7 cellular contexts compared by ENCODE assay signal in the genomic region with DNA sequence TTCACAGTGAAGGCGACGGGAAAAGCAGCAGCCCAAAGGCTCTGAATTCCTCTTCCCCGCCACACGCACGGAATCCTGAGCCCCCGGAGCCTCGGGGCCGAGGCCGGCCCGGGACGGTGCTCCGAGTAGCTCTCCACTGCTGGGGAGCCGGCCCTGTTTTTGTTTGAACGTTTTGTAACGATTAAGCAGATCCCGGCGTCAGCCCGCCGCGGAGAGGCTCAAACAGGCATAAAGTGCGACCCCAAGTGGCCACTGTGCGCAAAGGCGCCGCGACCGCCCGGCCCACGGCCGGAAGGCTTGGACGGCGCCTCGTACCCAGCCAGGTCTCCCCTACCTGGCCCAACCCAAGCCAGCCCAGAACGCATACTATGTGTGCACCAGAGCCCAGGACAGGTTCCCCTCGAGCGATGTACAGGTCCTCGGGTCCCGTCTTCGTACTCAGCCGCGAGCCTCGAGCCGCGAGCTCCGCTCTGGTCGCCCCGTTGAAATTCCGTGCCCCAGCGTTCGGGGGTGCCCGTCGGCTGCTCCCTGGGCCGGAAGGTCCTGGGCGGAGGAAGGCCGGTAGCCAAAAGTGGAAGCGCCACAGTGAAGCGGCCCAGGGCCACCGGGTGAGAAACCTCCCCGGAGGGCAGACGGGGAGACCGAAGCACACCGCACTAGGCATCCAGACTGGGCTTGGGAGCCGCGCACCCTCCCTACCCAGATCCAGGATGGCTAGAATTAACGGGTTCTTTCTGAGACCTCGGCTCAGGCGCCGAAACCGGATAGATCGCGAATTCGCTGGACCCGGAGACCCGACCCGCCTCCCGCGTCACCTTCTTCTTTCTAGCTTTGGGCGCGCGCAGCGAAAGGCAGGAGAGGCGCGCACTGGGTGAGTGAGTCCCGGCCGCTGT. TPM values are rescaled to one million over a fixed set of nuclear protein-coding genes. Genes with fewer than 3 reads are reported as not detected.
A peak's percentile ranks its signal among the peaks of the same experiment; 100 is the strongest.
DNase-seq lines count a peak whose midpoint lies in the region; ATAC-seq and TF ChIP-seq lines count a peak whose summit lies in the region.

No MANE protein-coding gene starts in this region.

- no peaks in the 10 kb centered on the region for H3K36me3 ChIP-seq in liver (ENCODE audit: control insufficient read depth in 4 of 4, insufficient read depth in 3 of 4, low read depth in 1 of 4, low read length in 3 of 4)

- peak overlapping the region; percentile 63 to 77 (median 73) for H3K4me3 ChIP-seq in liver (ENCODE audit: low read depth in 1 of 3, low read length in 3 of 3)

- no peaks in the 10 kb centered on the region for H3K9me3 ChIP-seq in liver (ENCODE audit: control insufficient read depth in 4 of 4, low read length in 3 of 4)

- WGBS in liver = 2% methylated on average over 84 of the region's 84 CpGs

- no peaks in the 10 kb centered on the region for H3K27me3 ChIP-seq in liver (ENCODE audit: control insufficient read depth in 4 of 4, insufficient read depth in 4 of 4, low read length in 3 of 4)

- ATAC-seq in HG02884 (IDR thresholded peaks at IDR 0.05; ENCODE audit: unreplicated experiment) = peak; percentile 55

- H3K4me1 ChIP-seq in liver (ENCODE audit: control insufficient read depth in 4 of 4, insufficient read depth in 4 of 4, low read length in 3 of 4) = peaks cover 0 to 27% (median 14%) of the 10 kb centered on the region in 4 donors

- TF ChIP-seq CTCF in GM12873 (IDR thresholded peaks at IDR 0.05; ENCODE audit: insufficient read depth, low read depth, low read length, missing control alignments) (peak; percentile 88), liver (IDR thresholded peaks at IDR 0.05; ENCODE audit: low read depth, low read length, missing input control) (peak; percentile 95)

- H3K9ac ChIP-seq in liver (ENCODE audit: low read depth in 1 of 2, low read length in 2 of 2) = peak overlapping the region; percentile 63 to 76

- peak; percentile 91 for TF ChIP-seq RAD21 in liver (IDR thresholded peaks at IDR 0.05)

- peak overlapping the region; percentile 91 to 95 for H3K27ac ChIP-seq in liver (ENCODE audit: low read depth in 1 of 2, low read length in 2 of 2)

- peak; percentile 92 for DNase-seq in NCI-H2227 (lab: John Stamatoyannopoulos, UW; ENCODE audit: unreplicated experiment)
- peak; percentile 29 for DNase-seq in activated CD4-positive, alpha-beta T cell treated with anti-CD3 and anti-CD28 coated beads, Interleukin-2, amount 50 U/mL, for 1 hour
- DNase-seq in dermis microvascular lymphatic vessel endothelial cell (ENCODE audit: low read depth in 2 of 2) = peak; percentile 80 to 91
- peak; percentile 60 for DNase-seq in stimulated activated CD4-positive, alpha-beta T cell treated with anti-CD3 and anti-CD28 coated beads, Interleukin-4, amount 100 ng/mL, for 1 hour

TF ChIP-seq in liver, 16 proteins besides CTCF, POLR2A, EP300 and RAD21:
- TF ChIP-seq NR2F2 (IDR thresholded peaks at IDR 0.05) (peak; percentile 6), YY1 (IDR thresholded peaks at IDR 0.05) (peak; percentile 95), RXRA (IDR thresholded peaks at IDR 0.05) (no peak), HNF4A (conservative IDR thresholded peaks at IDR 0.05) (peak in 1 of 2 donors; percentile 4), SP1 (IDR thresholded peaks at IDR 0.05) (peak; percentile 9), TAF1 (conservative IDR thresholded peaks at IDR 0.05) (peak; percentile 68), HNF4G (IDR thresholded peaks at IDR 0.05) (no peak), JUND (IDR thresholded peaks at IDR 0.05) (peak in 1 of 2 donors; percentile 33), GABPA (IDR thresholded peaks at IDR 0.05 in 1 of 2, conservative IDR thresholded peaks at IDR 0.05 in 1 of 2) (no peak)
- TF ChIP-seq, protein P1, sequence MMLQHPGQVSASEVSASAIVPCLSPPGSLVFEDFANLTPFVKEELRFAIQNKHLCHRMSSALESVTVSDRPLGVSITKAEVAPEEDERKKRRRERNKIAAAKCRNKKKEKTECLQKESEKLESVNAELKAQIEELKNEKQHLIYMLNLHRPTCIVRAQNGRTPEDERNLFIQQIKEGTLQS (IDR thresholded peaks at IDR 0.05) = no peak
- TF ChIP-seq, protein P2, sequence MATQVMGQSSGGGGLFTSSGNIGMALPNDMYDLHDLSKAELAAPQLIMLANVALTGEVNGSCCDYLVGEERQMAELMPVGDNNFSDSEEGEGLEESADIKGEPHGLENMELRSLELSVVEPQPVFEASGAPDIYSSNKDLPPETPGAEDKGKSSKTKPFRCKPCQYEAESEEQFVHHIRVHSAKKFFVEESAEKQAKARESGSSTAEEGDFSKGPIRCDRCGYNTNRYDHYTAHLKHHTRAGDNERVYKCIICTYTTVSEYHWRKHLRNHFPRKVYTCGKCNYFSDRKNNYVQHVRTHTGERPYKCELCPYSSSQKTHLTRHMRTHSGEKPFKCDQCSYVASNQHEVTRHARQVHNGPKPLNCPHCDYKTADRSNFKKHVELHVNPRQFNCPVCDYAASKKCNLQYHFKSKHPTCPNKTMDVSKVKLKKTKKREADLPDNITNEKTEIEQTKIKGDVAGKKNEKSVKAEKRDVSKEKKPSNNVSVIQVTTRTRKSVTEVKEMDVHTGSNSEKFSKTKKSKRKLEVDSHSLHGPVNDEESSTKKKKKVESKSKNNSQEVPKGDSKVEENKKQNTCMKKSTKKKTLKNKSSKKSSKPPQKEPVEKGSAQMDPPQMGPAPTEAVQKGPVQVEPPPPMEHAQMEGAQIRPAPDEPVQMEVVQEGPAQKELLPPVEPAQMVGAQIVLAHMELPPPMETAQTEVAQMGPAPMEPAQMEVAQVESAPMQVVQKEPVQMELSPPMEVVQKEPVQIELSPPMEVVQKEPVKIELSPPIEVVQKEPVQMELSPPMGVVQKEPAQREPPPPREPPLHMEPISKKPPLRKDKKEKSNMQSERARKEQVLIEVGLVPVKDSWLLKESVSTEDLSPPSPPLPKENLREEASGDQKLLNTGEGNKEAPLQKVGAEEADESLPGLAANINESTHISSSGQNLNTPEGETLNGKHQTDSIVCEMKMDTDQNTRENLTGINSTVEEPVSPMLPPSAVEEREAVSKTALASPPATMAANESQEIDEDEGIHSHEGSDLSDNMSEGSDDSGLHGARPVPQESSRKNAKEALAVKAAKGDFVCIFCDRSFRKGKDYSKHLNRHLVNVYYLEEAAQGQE (IDR thresholded peaks at IDR 0.05) = no peak
- TF ChIP-seq, protein P3, sequence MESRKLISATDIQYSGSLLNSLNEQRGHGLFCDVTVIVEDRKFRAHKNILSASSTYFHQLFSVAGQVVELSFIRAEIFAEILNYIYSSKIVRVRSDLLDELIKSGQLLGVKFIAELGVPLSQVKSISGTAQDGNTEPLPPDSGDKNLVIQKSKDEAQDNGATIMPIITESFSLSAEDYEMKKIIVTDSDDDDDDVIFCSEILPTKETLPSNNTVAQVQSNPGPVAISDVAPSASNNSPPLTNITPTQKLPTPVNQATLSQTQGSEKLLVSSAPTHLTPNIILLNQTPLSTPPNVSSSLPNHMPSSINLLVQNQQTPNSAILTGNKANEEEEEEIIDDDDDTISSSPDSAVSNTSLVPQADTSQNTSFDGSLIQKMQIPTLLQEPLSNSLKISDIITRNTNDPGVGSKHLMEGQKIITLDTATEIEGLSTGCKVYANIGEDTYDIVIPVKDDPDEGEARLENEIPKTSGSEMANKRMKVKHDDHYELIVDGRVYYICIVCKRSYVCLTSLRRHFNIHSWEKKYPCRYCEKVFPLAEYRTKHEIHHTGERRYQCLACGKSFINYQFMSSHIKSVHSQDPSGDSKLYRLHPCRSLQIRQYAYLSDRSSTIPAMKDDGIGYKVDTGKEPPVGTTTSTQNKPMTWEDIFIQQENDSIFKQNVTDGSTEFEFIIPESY (IDR thresholded peaks at IDR 0.05) = peak; percentile 0

RNA-seq across cellular contexts. Expression of a gene that starts 1.2 kb away (rescaled TPM):
- 2.7 and 8.0 TPM in 2 replicates for total RNA-seq in dermis microvascular lymphatic vessel endothelial cell
- 10 to 100 TPM in 1 of 2 donors, 1 to 10 TPM in 1; 9.7 to 12.4 TPM for total RNA-seq in liver
- 10 to 100 TPM; 10.4 to 12.9 TPM for polyA plus RNA-seq in liver

Comparison
In these comparisons a context has a peak if more than half of its experiments do, and no peak if none do; other contexts are left out.
1. Peak in every context shown above with its lines: DNase-seq, ATAC-seq, H3K4me3 ChIP-seq and H3K27ac ChIP-seq.
2. DNase-seq: peak in every context shown above with its lines; median percentile 92 in NCI-H2227; 86 in dermis microvascular lymphatic vessel endothelial cell; 60 in stimulated activated CD4-positive, alpha-beta T cell treated with anti-CD3 and anti-CD28 coated beads, Interleukin-4, amount 100 ng/mL, for 1 hour; 29 in activated CD4-positive, alpha-beta T cell treated with anti-CD3 and anti-CD28 coated beads, Interleukin-2, amount 50 U/mL, for 1 hour.